In the genomic region with DNA sequence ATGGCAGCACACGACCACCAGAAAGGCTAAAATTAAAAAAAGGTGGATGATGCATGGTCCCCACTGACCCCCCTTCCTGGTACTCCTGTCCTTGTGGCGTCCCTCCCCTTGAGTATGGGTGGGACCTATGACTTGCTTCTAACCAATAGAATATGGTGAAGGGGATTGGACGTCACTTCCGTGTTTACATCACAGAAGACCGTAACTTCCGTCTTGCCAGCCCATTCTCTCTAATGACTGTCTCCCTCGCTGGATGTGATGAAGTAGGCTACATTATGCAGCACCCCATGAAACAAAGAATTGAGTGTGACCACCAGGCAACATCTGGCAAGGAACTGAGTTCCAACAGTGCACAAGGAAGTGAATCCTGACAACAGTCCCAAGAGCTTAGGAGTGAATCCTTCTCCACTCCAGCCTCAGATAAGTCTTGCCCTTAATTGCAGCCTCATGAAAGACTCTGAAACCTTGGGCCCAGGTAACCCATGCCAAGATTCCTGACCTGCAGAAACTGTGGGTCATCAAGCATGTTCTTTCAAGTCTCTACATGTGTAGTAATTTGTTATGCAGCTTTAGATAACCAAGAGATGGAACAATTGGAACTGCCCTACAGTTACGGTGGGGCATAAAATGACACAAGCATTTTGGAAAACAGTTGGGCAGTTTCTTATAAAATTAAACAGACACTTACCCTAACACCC, we compare ENCODE assay signal across 22 cellular contexts.
"Had no signal": no experiment of that assay in that cellular context is flagged by ENCODE, and none has a peak within 500 bp of the region (broad histone marks: within the 10 kb centered on the region; RNA-seq: fewer than 3 reads in every experiment).

No MANE protein-coding gene starts in this region.

- DNase-seq: activated B cell treated with CpG ODN at 0.5 μM for 24 hours; activated CD4-positive, alpha-beta T cell treated with anti-CD3 and anti-CD28 coated beads for 48 hours; activated CD8-positive, alpha-beta T cell treated with anti-CD3 and anti-CD28 coated beads, Interleukin-2, amount 10 ng/mL, durations not matched to agents 7 days and 5 days; activated naive CD4-positive, alpha-beta T cell treated with anti-CD3 and anti-CD28 coated beads for 36 hours; activated T-cell treated with anti-CD3 and anti-CD28 coated beads, Interleukin-2, amount 50 U/mL, for 24 hours; body of pancreas; central memory CD4-positive, alpha-beta T cell; dorsolateral prefrontal cortex; erythroblast; gastrocnemius medialis; head of caudate nucleus; kidney; left lung; nephron progenitor cell; nucleus accumbens; posterior cingulate gyrus; spleen; stimulated activated CD4-positive, alpha-beta T cell treated with anti-CD3 and anti-CD28 coated beads, Interleukin-4, amount 100 ng/mL, for 4 hours; upper lobe of left lung had no signal

- H3K27me3 ChIP-seq: body of pancreas, left lung, upper lobe of left lung had no signal

- H3K9me3 ChIP-seq: body of pancreas, gastrocnemius medialis, left lung, spleen, thoracic aorta, upper lobe of left lung had no signal

- H3K36me3 ChIP-seq: gastrocnemius medialis, left lung, spleen, thoracic aorta, upper lobe of left lung had no signal

- FAIRE-seq: colon, kidney had no signal

- H3K4me1 ChIP-seq: body of pancreas, gastrocnemius medialis, upper lobe of left lung had no signal

- H3K4me3 ChIP-seq: body of pancreas, dorsolateral prefrontal cortex, gastrocnemius medialis, left lung, spleen, thoracic aorta, upper lobe of left lung had no signal

- H3K27ac ChIP-seq: body of pancreas, dorsolateral prefrontal cortex, gastrocnemius medialis, left lung, spleen, thoracic aorta, upper lobe of left lung had no signal

- ATAC-seq: activated CD8-positive, alpha-beta T cell treated with anti-CD3 and anti-CD28 coated beads, Interleukin-2, amount 10 ng/mL, durations not matched to agents 7 days and 5 days; body of pancreas; gastrocnemius medialis; left lung; stimulated activated memory B cell treated with anti-CD40 and anti-IgM and Interleukin-4, amounts not matched to agents 10 μg/mL and 1 μg/mL and 100 μg/mL, for 72 hours had no signal
